Comparison of ENCODE assay signal across 9 cellular contexts in the genomic region with DNA sequence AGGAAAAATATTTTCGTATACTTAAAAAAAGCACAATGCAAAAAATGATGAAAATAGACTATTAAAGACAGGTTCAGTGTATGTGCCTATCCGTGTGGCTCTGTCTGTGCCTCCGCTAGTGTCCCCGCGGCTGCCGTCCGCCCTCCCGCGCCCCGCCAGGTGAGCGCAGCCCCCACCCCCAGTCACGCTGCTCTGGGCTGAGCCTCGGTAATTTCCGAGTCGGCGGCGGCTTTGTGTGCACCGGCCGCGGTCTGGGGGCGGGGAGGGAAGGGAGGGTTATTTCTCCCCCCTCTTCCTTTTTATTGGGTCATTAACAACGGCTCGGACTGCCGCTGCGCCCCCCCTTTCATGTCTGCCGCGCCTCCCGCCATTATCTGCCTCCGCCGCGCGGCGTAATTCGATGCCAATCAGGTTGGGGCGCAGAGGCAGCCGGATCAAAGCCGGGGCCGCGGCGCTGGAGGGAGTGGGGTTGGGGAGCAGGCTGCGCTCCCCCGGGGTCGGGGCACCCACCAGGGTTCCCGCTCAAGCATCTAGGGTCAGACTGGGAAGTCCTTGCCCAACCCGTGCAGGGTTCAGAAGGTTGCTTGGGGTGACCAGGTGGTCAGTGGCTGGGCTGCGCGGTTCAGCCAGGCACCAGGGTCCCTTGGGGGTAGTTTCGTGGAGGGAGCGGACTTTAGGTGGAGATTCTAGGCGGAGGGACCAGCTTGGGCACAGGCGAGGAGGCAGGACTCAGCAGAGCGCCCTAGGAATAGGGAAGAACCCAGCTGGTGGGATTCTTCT. TPM values are rescaled to one million over a fixed set of nuclear protein-coding genes. Genes with fewer than 3 reads are reported as not detected.
DNase-seq lines count a peak whose midpoint lies in the region; ATAC-seq and TF ChIP-seq lines count a peak whose summit lies in the region.
"Had no signal": no experiment of that assay in that cellular context is flagged by ENCODE, and none has a peak within 500 bp of the region (broad histone marks: within the 10 kb centered on the region; RNA-seq: fewer than 3 reads in every experiment).

No MANE protein-coding gene starts in this region.

- H3K36me3 ChIP-seq in NT2/D1 (ENCODE audit: insufficient read depth, insufficient read length, low read length) = no peaks in the 10 kb centered on the region
- no peaks in the 10 kb centered on the region for H3K36me3 ChIP-seq in left ventricle myocardium inferior
- no peaks in the 10 kb centered on the region for H3K36me3 ChIP-seq in spleen

- H3K4me1 ChIP-seq in NT2/D1 (ENCODE audit: insufficient read depth, insufficient read length) = peaks cover 11% of the 10 kb centered on the region
- H3K4me1 ChIP-seq in left ventricle myocardium inferior = peaks cover 10% of the 10 kb centered on the region
- peaks cover 0 to 54% (median 36%) of the 10 kb centered on the region in 6 donors for H3K4me1 ChIP-seq in spleen

- TF ChIP-seq CTCF in left ventricle myocardium inferior (IDR thresholded peaks at IDR 0.05; ENCODE audit: borderline replicate concordance) = no peak
- TF ChIP-seq CTCF in spleen (IDR thresholded peaks at IDR 0.05 in 8 of 11, conservative IDR thresholded peaks at IDR 0.05 in 3 of 11) = no peak

- H3K27me3 ChIP-seq in NT2/D1 (ENCODE audit: insufficient read depth, insufficient read length) = peaks cover 62% of the 10 kb centered on the region
- H3K27me3 ChIP-seq in left ventricle myocardium inferior (ENCODE audit: low read depth) = peaks cover 67% of the 10 kb centered on the region
- H3K27me3 ChIP-seq in spleen (replicated peaks in 1 of 7) = peaks cover 0 to 76% (median 24%) of the 10 kb centered on the region in 7 donors

- H3K9me3 ChIP-seq in NT2/D1 (ENCODE audit: insufficient read depth, low read length) (no peaks in the 10 kb centered on the region), left ventricle myocardium inferior (replicated peaks) (no peaks in the 10 kb centered on the region), spleen (no peaks in the 10 kb centered on the region)

- H3K27ac ChIP-seq in left ventricle myocardium inferior (replicated peaks) (no peak overlapping the region), spleen (no peak overlapping the region)
- H3K27ac ChIP-seq: epithelial cell of prostate had no signal

- intact Hi-C loops in left ventricle myocardium inferior (cut with micrococcal nuclease) = no loop called here
- intact Hi-C loops in spleen (cut with DNase I; ENCODE audit: low total_unique reads) = loop anchor here (10.0 kb wide), 1 partner anchor 61 kb away; no protein-coding TSS in a partner anchor

- 13 to 16% (median 15%) methylated on average over 43 to 52 of the region's 52 CpGs for WGBS in spleen, 5 donors

- H3K4me3 ChIP-seq in NT2/D1 (ENCODE audit: insufficient read length, low read depth) (no peak overlapping the region), left ventricle myocardium inferior (peak overlapping the region; percentile 48), spleen (peak overlapping the region in 6 of 8 donors; percentile 9 to 59 (median 18))

- TF ChIP-seq POLR2A in spleen (IDR thresholded peaks at IDR 0.05) = no peak

- no peak for ATAC-seq in HG02642 (IDR thresholded peaks at IDR 0.05; ENCODE audit: poor library complexity, unreplicated experiment)

- peak overlapping the region; percentile 26 for H3K9ac ChIP-seq in NT2/D1 (ENCODE audit: insufficient read length, low read depth)

- peak; percentile 34 for DNase-seq in activated CD8-positive, alpha-beta memory T cell treated with anti-CD3 and anti-CD28 coated beads, Interleukin-2, amount 50 U/mL, for 4 hours
- no peak for DNase-seq in activated CD8-positive, alpha-beta memory T cell treated with anti-CD3 and anti-CD28 coated beads, Interleukin-2, amount 50 U/mL, for 48 hours
- DNase-seq in NT2/D1 (ENCODE audit: low read depth, low spot score) = no peak
- no peak for DNase-seq in left ventricle myocardium inferior
- DNase-seq in spleen = no peak
- DNase-seq in KG1 (lab: John Stamatoyannopoulos, UW) = no peak
- no peak for DNase-seq in LoVo (ENCODE audit: low spot score)

RNA-seq across cellular contexts. Expression of a gene that starts 39.5 kb away (rescaled TPM):
- total RNA-seq in left ventricle myocardium inferior = not detected
- total RNA-seq in spleen = under 1 TPM in 6 of 7 donors, not detected in 1; 0.09 to 0.42 (median 0.25) TPM
- under 1 TPM; 0.03 to 0.24 (median 0.05) TPM for polyA plus RNA-seq in spleen
